In genomic region chr20:31587545-31588389, GRCh38 we compare ENCODE assay signal across 9 cellular contexts. TPM values are rescaled to one million over a fixed set of nuclear protein-coding genes. Genes with fewer than 3 reads are reported as not detected.
DNase-seq lines count a peak whose midpoint lies in the region; ATAC-seq, FAIRE-seq and TF ChIP-seq lines count a peak whose summit lies in the region.
"Had no signal": no experiment of that assay in that cellular context is flagged by ENCODE, and none has a peak within 500 bp of the region (broad histone marks: within the 10 kb centered on the region; RNA-seq: fewer than 3 reads in every experiment).

No MANE protein-coding gene starts in this region.

- no peak overlapping the region for H3K9ac ChIP-seq in OCI-LY3 (ENCODE audit: low read length)

- no peak for TF ChIP-seq CTCF in OCI-LY3 (IDR thresholded peaks at IDR 0.05; ENCODE audit: low read depth, low read length)
- no peak for TF ChIP-seq CTCF in natural killer cell (IDR thresholded peaks at IDR 0.05)

- no peaks in the 10 kb centered on the region for H3K36me3 ChIP-seq in OCI-LY3 (replicated peaks; ENCODE audit: low read depth, low read length)

- H4K20me1 ChIP-seq in OCI-LY3 (ENCODE audit: insufficient read depth, low read length): no peaks in the 10 kb centered on the region

- peak overlapping the region in 1 of 2 donors; percentile 70 for H3K27ac Mint-ChIP-seq in natural killer cell

- ATAC-seq in natural killer cell (peak; percentile 43 to 80 (median 50)), HG03442 (IDR thresholded peaks at IDR 0.05; ENCODE audit: unreplicated experiment) (no peak)

- H3K27ac ChIP-seq in OCI-LY3 (ENCODE audit: low read length) (no peak overlapping the region), epithelial cell of prostate (peak overlapping the region; percentile 92)
- H3K27ac ChIP-seq: C4-2B had no signal

- no peak for FAIRE-seq in urothelium cell line (lab: Jason Lieb, UNC)

- H3K9me3 ChIP-seq in OCI-LY3 (ENCODE audit: insufficient read depth, low read length): no peaks in the 10 kb centered on the region

- no peaks in the 10 kb centered on the region for H3K27me3 ChIP-seq in OCI-LY3 (ENCODE audit: low read depth, low read length)

- peak overlapping the region; percentile 25; the same call in 1 of the 2 replicates for H3K4me3 ChIP-seq in OCI-LY3 (ENCODE audit: low read length)

- no peaks in the 10 kb centered on the region for H3K4me1 ChIP-seq in OCI-LY3 (ENCODE audit: low read length)

- peak overlapping the region; percentile 90 for H3K4me3 Mint-ChIP-seq in natural killer cell

- DNase-seq in NCI-H146 (lab: John Stamatoyannopoulos, UW) (peak; percentile 66), NCI-H146 treated with DMSO at 0.1 percent for 48 hours (lab: John Stamatoyannopoulos, UW; ENCODE audit: unreplicated experiment) (no peak), epithelial cell of prostate (ENCODE audit: low read depth, low spot score) (no peak), natural killer cell (no peak), kidney tubule cell (ENCODE audit: low spot score) (no peak), urothelium cell line (ENCODE audit: low spot score) (no peak)

- peaks cover 7 to 9% of the 10 kb centered on the region in 2 donors for H3K27me3 Mint-ChIP-seq in natural killer cell (ENCODE audit: low read depth in 2 of 2)

- peaks cover 8% of the 10 kb centered on the region in 2 donors for H3K4me1 Mint-ChIP-seq in natural killer cell

- H3K36me3 Mint-ChIP-seq in natural killer cell: no peaks in the 10 kb centered on the region

- H3K4me2 ChIP-seq in OCI-LY3 (ENCODE audit: low read length): peak overlapping the region; percentile 20; the same call in 1 of the 2 replicates

- no peak overlapping the region for H2AFZ ChIP-seq in OCI-LY3 (ENCODE audit: low read depth, low read length)

- no peaks in the 10 kb centered on the region for H3K9me3 Mint-ChIP-seq in natural killer cell

- intact Hi-C loops in natural killer cell (cut with micrococcal nuclease): no loop called here

- H3K79me2 ChIP-seq in OCI-LY3 (ENCODE audit: low read length): no peaks in the 10 kb centered on the region

RNA-seq across cellular contexts. Expression of gene ID1, which starts 17.3 kb away (rescaled TPM):
- total RNA-seq in natural killer cell: 10 to 100 TPM in 1 of 3 donors, 1 to 10 TPM in 2; 5.6 to 10.1 (median 6.4) TPM

RNA-seq across cellular contexts. Expression of gene COX4I2, which starts 49.9 kb away (rescaled TPM):
- total RNA-seq in natural killer cell: not detected
